In the genomic region with DNA sequence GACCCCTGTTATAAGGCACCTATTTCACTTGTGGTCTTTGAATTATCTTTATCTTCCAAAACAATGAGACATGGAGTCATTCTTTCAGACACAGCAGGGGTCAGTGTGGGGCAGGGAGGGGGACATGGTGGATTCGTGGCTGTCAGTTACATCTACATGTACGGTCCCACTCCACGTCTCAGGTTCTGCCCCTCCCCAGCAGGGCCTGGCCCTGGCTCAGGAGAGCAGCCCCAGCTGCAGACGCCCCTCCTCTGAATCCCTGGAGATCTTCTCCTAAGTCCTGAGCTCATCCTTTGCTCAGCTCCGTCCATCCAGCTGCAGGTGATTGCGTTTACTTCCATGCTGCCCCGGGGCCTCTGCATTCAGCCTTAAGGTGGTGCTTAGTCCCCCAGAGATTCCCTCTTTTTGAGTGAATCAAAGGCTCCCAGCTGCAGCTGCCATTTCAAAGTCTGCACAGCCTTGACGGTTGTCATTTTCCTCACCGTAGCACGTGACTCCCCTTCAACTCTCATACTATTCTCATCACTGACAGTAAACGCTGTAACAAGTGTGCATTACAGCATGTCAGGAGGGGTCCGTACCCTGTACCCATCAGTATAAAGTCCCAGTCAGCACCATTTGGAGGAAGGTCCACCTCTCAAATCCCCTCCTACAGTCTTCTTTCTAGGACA, we compare ENCODE assay signal across 21 cellular contexts.
DNase-seq lines count a peak whose midpoint lies in the region; ATAC-seq, FAIRE-seq and TF ChIP-seq lines count a peak whose summit lies in the region.
"Had no signal": no experiment of that assay in that cellular context is flagged by ENCODE, and none has a peak within 500 bp of the region (broad histone marks: within the 10 kb centered on the region; RNA-seq: fewer than 3 reads in every experiment).

No MANE protein-coding gene starts in this region.

- no peak overlapping the region for H3K27ac Mint-ChIP-seq in CD8-positive, alpha-beta memory T cell
- H3K27ac Mint-ChIP-seq: B cell; CD4-positive, alpha-beta memory T cell; HFFc6 had no signal

- CTCF ChIA-PET in CD8-positive, alpha-beta memory T cell (lab: Charles Lee) = no interaction called here

- peaks cover 0 to 3% (median 2%) of the 10 kb centered on the region in 5 donors for H3K9me3 Mint-ChIP-seq in CD8-positive, alpha-beta memory T cell

- ATAC-seq in GM19324 (IDR thresholded peaks at IDR 0.05; ENCODE audit: low FRiP score, unreplicated experiment) = no peak

- no peak overlapping the region for H3K9ac ChIP-seq in kidney (ENCODE audit: low read length in 2 of 2)

- no peak for FAIRE-seq in kidney (lab: Jason Lieb, UNC)
- FAIRE-seq: A204.1, G401.6, GM12892, H54 had no signal

- H3K4me3 Mint-ChIP-seq in CD8-positive, alpha-beta memory T cell = no peak overlapping the region
- H3K4me3 Mint-ChIP-seq: B cell; CD4-positive, alpha-beta memory T cell; HFFc6 had no signal

- POLR2A ChIA-PET in CD8-positive, alpha-beta memory T cell (lab: Charles Lee) = no interaction called here

- no peaks in the 10 kb centered on the region for H3K4me1 Mint-ChIP-seq in CD8-positive, alpha-beta memory T cell
- H3K4me1 Mint-ChIP-seq: B cell; CD4-positive, alpha-beta memory T cell had no signal

- peak; percentile 24 for DNase-seq in NCI-H345 (lab: John Stamatoyannopoulos, UW)
- DNase-seq in NCI-H345 treated with DMSO at 0.1 percent for 48 hours (lab: John Stamatoyannopoulos, UW; ENCODE audit: unreplicated experiment) = no peak
- peak; percentile 34 for DNase-seq in kidney
- DNase-seq in posterior vena cava (ENCODE audit: low spot score) = peak; percentile 44
- DNase-seq in CD8-positive, alpha-beta memory T cell = no peak
- no peak for DNase-seq in GM19240 (ENCODE audit: insufficient read length, low spot score)
- DNase-seq: C1 segment of cervical spinal cord; Caco-2; CD4-positive, alpha-beta memory T cell; DMS153; DND-41; GOT3; HFFc6 had no signal

- no peaks in the 10 kb centered on the region for H3K27me3 Mint-ChIP-seq in CD8-positive, alpha-beta memory T cell
- H3K27me3 Mint-ChIP-seq: B cell had no signal

- H3K27me3 ChIP-seq in CD8-positive, alpha-beta memory T cell (ENCODE audit: insufficient read depth, low read length, poor library complexity, severe bottlenecking) = no peaks in the 10 kb centered on the region

- H3K36me3 Mint-ChIP-seq in CD8-positive, alpha-beta memory T cell = no peaks in the 10 kb centered on the region
- H3K36me3 Mint-ChIP-seq: CD4-positive, alpha-beta memory T cell had no signal

- no peak for TF ChIP-seq CTCF in kidney (IDR thresholded peaks at IDR 0.05; ENCODE audit: borderline replicate concordance, extremely low read depth, insufficient read depth)

- H3K9me3 ChIP-seq in kidney (ENCODE audit: control insufficient read depth in 1 of 2, low read length in 2 of 2) = no peaks in the 10 kb centered on the region
- no peaks in the 10 kb centered on the region for H3K9me3 ChIP-seq in CD8-positive, alpha-beta memory T cell (ENCODE audit: low read length)
- H3K9me3 ChIP-seq: Caco-2, HAP-1 had no signal

- H3K27ac ChIP-seq in kidney (ENCODE audit: low read depth in 2 of 2, low read length in 2 of 2) = no peak overlapping the region
- H3K27ac ChIP-seq in CD8-positive, alpha-beta memory T cell (ENCODE audit: low read depth, low read length) = no peak overlapping the region
- H3K27ac ChIP-seq: 22Rv1 had no signal

- no peaks in the 10 kb centered on the region for H3K36me3 ChIP-seq in kidney (ENCODE audit: control insufficient read depth in 1 of 2, insufficient read depth in 2 of 2, low read length in 2 of 2)
- H3K36me3 ChIP-seq in CD8-positive, alpha-beta memory T cell (ENCODE audit: insufficient read depth, low read length) = no peaks in the 10 kb centered on the region
- H3K36me3 ChIP-seq: HAP-1 had no signal

- no peaks in the 10 kb centered on the region for H3K4me1 ChIP-seq in kidney (ENCODE audit: control insufficient read depth in 1 of 2, insufficient read depth in 1 of 2, low read depth in 1 of 2, low read length in 2 of 2)
- no peaks in the 10 kb centered on the region for H3K4me1 ChIP-seq in CD8-positive, alpha-beta memory T cell (ENCODE audit: insufficient read depth, low read length)
- H3K4me1 ChIP-seq: Caco-2, HAP-1 had no signal

- intact Hi-C loops in kidney (cut with DNase I) = no loop called here
- intact Hi-C loops in posterior vena cava (cut with DNase I) = no loop called here

- no peak overlapping the region for H3K4me3 ChIP-seq in kidney (ENCODE audit: low read length in 2 of 2)
- H3K4me3 ChIP-seq in CD8-positive, alpha-beta memory T cell (ENCODE audit: low read length) = no peak overlapping the region
- H3K4me3 ChIP-seq: HAP-1 had no signal

Comparison
In these comparisons a context has a peak if more than half of its experiments do, and no peak if none do; other contexts are left out.
1. DNase-seq: peak in NCI-H345 (single experiment), kidney (single experiment) and posterior vena cava (single experiment); none in NCI-H345 treated with DMSO at 0.1 percent for 48 hours (single experiment), CD8-positive, alpha-beta memory T cell (0 of 5) and GM19240 (single experiment).